ENCODE assay signal across 15 cellular contexts in genomic region chr17:32621612-32622312, GRCh38.
DNase-seq lines count a peak whose midpoint lies in the region; ATAC-seq, FAIRE-seq and TF ChIP-seq lines count a peak whose summit lies in the region.
"Had no signal": no experiment of that assay in that cellular context is flagged by ENCODE, and none has a peak within 500 bp of the region (broad histone marks: within the 10 kb centered on the region; RNA-seq: fewer than 3 reads in every experiment).

No MANE protein-coding gene starts in this region.

- H3K4me2 ChIP-seq in GM23248 (ENCODE audit: unreplicated experiment) = no peak overlapping the region
- no peak overlapping the region for H3K4me2 ChIP-seq in endothelial cell of umbilical vein (ENCODE audit: insufficient read depth, low read length)

- no peaks in the 10 kb centered on the region for H3K36me3 ChIP-seq in GM23248 (ENCODE audit: low read depth)
- H3K36me3 ChIP-seq in endothelial cell of umbilical vein (ENCODE audit: control insufficient read depth in 2 of 2, extremely low read depth in 1 of 2, insufficient read depth in 2 of 2, low read length in 2 of 2) = no peaks in the 10 kb centered on the region
- no peaks in the 10 kb centered on the region for H3K36me3 ChIP-seq in mucosa of descending colon (ENCODE audit: low read depth)
- H3K36me3 ChIP-seq in transverse colon = no peaks in the 10 kb centered on the region

- H3K9me3 ChIP-seq in GM23248 (ENCODE audit: low read depth) (no peaks in the 10 kb centered on the region), endothelial cell of umbilical vein (replicated peaks; ENCODE audit: control insufficient read depth, insufficient read depth, low read length) (no peaks in the 10 kb centered on the region), mucosa of descending colon (no peaks in the 10 kb centered on the region), transverse colon (no peaks in the 10 kb centered on the region)

- ATAC-seq in mucosa of descending colon (peak; percentile 27), left cardiac atrium (no peak)

- WGBS in GM23248 (ENCODE audit: low coverage in 1 of 2, low lambda C conversion rate in 2 of 2, missing lambda C conversion rate in 2 of 2), 2 experiments = 67 to 71% methylated on average over 3 of the region's 3 CpGs
- 83 to 92% methylated on average over 2 to 3 of the region's 3 CpGs for WGBS in transverse colon (ENCODE audit: low coverage in 1 of 2), 2 donors

- TF ChIP-seq CTCF in endothelial cell of umbilical vein (IDR thresholded peaks at IDR 0.05; ENCODE audit: extremely low read depth in 1 of 2, insufficient read depth in 1 of 2, low read depth in 1 of 2, low read length in 2 of 2) (no peak), mucosa of descending colon (IDR thresholded peaks at IDR 0.05) (no peak), GM13976 (IDR thresholded peaks at IDR 0.05; ENCODE audit: borderline replicate concordance, control extremely low read depth, extremely low read depth, insufficient read depth, missing control alignments) (no peak), transverse colon (IDR thresholded peaks at IDR 0.05) (no peak)

- TF ChIP-seq EP300 in transverse colon (IDR thresholded peaks at IDR 0.05; ENCODE audit: low read depth) = no peak

- H2AFZ ChIP-seq in GM23248 = no peak overlapping the region
- H2AFZ ChIP-seq in endothelial cell of umbilical vein (ENCODE audit: low read depth, low read length) = no peak overlapping the region
- H2AFZ ChIP-seq: parathyroid adenoma had no signal

- H3K9ac ChIP-seq in GM23248 (no peak overlapping the region), endothelial cell of umbilical vein (replicated peaks; ENCODE audit: extremely low read depth, insufficient read depth, low read length) (no peak overlapping the region)
- H3K9ac ChIP-seq: parathyroid adenoma had no signal

- H3K27me3 ChIP-seq in GM23248 (replicated peaks; ENCODE audit: insufficient read depth) (no peaks in the 10 kb centered on the region), endothelial cell of umbilical vein (ENCODE audit: control insufficient read depth in 2 of 2, insufficient read depth in 2 of 2, low read length in 2 of 2) (no peaks in the 10 kb centered on the region), transverse colon (no peaks in the 10 kb centered on the region)

- H3K27ac ChIP-seq in GM23248 (no peak overlapping the region), endothelial cell of umbilical vein (ENCODE audit: insufficient read depth, low read depth, low read length) (no peak overlapping the region), transverse colon (no peak overlapping the region)
- H3K27ac ChIP-seq: parathyroid adenoma had no signal

- H3K4me1 ChIP-seq in GM23248 (ENCODE audit: insufficient read depth) (no peaks in the 10 kb centered on the region), endothelial cell of umbilical vein (ENCODE audit: control insufficient read depth, extremely low read depth, insufficient read depth, low read length) (peaks cover 12% of the 10 kb centered on the region), mucosa of descending colon (ENCODE audit: low read depth) (no peaks in the 10 kb centered on the region), transverse colon (peaks cover 0 to 4% (median 0%) of the 10 kb centered on the region in 4 donors)

- no peaks in the 10 kb centered on the region for H3K9me1 ChIP-seq in endothelial cell of umbilical vein (replicated peaks; ENCODE audit: control insufficient read depth, extremely low read depth, insufficient read depth, low read length)

- no TSS peak for BruUV-seq in endothelial cell of umbilical vein (replicated peaks; lab: Mats Ljungman, UMichigan)

- H3F3A ChIP-seq in GM23248 (ENCODE audit: insufficient read depth) = no peaks in the 10 kb centered on the region

- intact Hi-C loops in endothelial cell of umbilical vein (cut with micrococcal nuclease) = no loop called here
- intact Hi-C loops in mucosa of descending colon (cut with DNase I, micrococcal nuclease) = no loop called here
- intact Hi-C loops in left cardiac atrium (cut with DNase I) = no loop called here
- intact Hi-C loops in transverse colon (cut with DNase I; ENCODE audit: low total_unique reads) = no loop called here

- H4K20me1 ChIP-seq in GM23248 (ENCODE audit: insufficient read depth) = no peaks in the 10 kb centered on the region
- H4K20me1 ChIP-seq in endothelial cell of umbilical vein (replicated peaks; ENCODE audit: control insufficient read depth, extremely low read depth, insufficient read depth, low read length) = no peaks in the 10 kb centered on the region

- dilution Hi-C loops in endothelial cell of umbilical vein (cut with MboI; ENCODE audit: extremely low pct_ligation_motif_present, low sequenced_read_pairs) = no loop called here

- POLR2A ChIA-PET in endothelial cell of umbilical vein (lab: Charles Lee) = no interaction called here

- H3K4me3 ChIP-seq in GM23248 (no peak overlapping the region), endothelial cell of umbilical vein (replicated peaks in 1 of 3; ENCODE audit: insufficient read depth in 1 of 3, low read depth in 1 of 3, low read length in 3 of 3) (no peak overlapping the region), mucosa of descending colon (no peak overlapping the region), transverse colon (no peak overlapping the region)

- no peaks in the 10 kb centered on the region for H3K9me2 ChIP-seq in GM23248 (ENCODE audit: insufficient read depth)

- FAIRE-seq in endothelial cell of umbilical vein (lab: Jason Lieb, UNC) = peak; percentile 71
- FAIRE-seq: HTR-8/SVneo had no signal

- no peak for TF ChIP-seq POLR2A in endothelial cell of umbilical vein (IDR thresholded peaks at IDR 0.05; ENCODE audit: low read depth, low read length)
- TF ChIP-seq POLR2A in transverse colon (IDR thresholded peaks at IDR 0.05) = no peak

- in situ Hi-C loops in GM23248 (cut with MboI) (no loop called here), GM13976 (cut with MboI; ENCODE audit: low sequenced_read_pairs, unreplicated experiment) (no loop called here), transverse colon (cut with MboI; ENCODE audit: low pct_ligation_motif_present in 1 of 4, low pct_unique_long_range_greater_than_20kb in 1 of 4, low sequenced_read_pairs in 3 of 4) (no loop called here)

- no peaks in the 10 kb centered on the region for H3K79me2 ChIP-seq in GM23248 (ENCODE audit: insufficient read depth)
- no peaks in the 10 kb centered on the region for H3K79me2 ChIP-seq in endothelial cell of umbilical vein (ENCODE audit: control insufficient read depth, insufficient read depth, low read length)
- H3K79me2 ChIP-seq: parathyroid adenoma had no signal

- CTCF ChIA-PET in endothelial cell of umbilical vein (lab: Charles Lee) = no interaction called here

- DNase-seq in GM23248 = peak; percentile 3
- DNase-seq in NCI-H82 (lab: John Stamatoyannopoulos, UW) = peak; percentile 90
- DNase-seq in endothelial cell of umbilical vein (ENCODE audit: low read depth, low spot score) = peak; percentile 58
- no peak for DNase-seq in mucosa of descending colon
- no peak for DNase-seq in GM13976 (ENCODE audit: low spot score)
- DNase-seq in left cardiac atrium = no peak
- DNase-seq in transverse colon = no peak
- DNase-seq in stimulated activated CD4-positive, alpha-beta T cell treated with anti-CD3 and anti-CD28 coated beads, Interleukin-2, amount 100 ng/mL, for 48 hours = no peak
- DNase-seq: activated CD4-positive, alpha-beta T cell treated with anti-CD3 and anti-CD28 coated beads for 4 hours; amygdala; DMS 273 treated with DMSO at 0.1 percent for 48 hours; NCI-H1417 treated with DMSO at 0.1 percent for 48 hours; RPMI8226 had no signal

TF ChIP-seq in endothelial cell of umbilical vein, 7 proteins besides CTCF, POLR2A, EP300 and RAD21:
- TF ChIP-seq FOS (IDR thresholded peaks at IDR 0.05; ENCODE audit: borderline replicate concordance, insufficient read depth, low read length) (peak; percentile 40), MAX (IDR thresholded peaks at IDR 0.05; ENCODE audit: insufficient read depth, insufficient read length) (no peak)

Comparison
In these comparisons a context has a peak if more than half of its experiments do, and no peak if none do; other contexts are left out.
1. DNase-seq: peak in GM23248 (single experiment), NCI-H82 (single experiment) and endothelial cell of umbilical vein (single experiment); none in mucosa of descending colon (0 of 3), GM13976 (single experiment), left cardiac atrium (single experiment), transverse colon (single experiment) and stimulated activated CD4-positive, alpha-beta T cell treated with anti-CD3 and anti-CD28 coated beads, Interleukin-2, amount 100 ng/mL, for 48 hours (0 of 2).